Comparison of ENCODE assay signal across 12 cellular contexts in genomic region chr11:131504199-131504949, GRCh38.
A peak's percentile ranks its signal among the peaks of the same experiment; 100 is the strongest.
DNase-seq lines count a peak whose midpoint lies in the region; ATAC-seq, FAIRE-seq and TF ChIP-seq lines count a peak whose summit lies in the region.
"Had no signal": no experiment of that assay in that cellular context is flagged by ENCODE, and none has a peak within 500 bp of the region (broad histone marks: within the 10 kb centered on the region; RNA-seq: fewer than 3 reads in every experiment).

No MANE protein-coding gene starts in this region.

- H3K79me2 ChIP-seq in SK-N-SH (ENCODE audit: insufficient read depth) (no peaks in the 10 kb centered on the region), astrocyte (ENCODE audit: insufficient read depth, low read length) (no peaks in the 10 kb centered on the region)

- POLR2A ChIA-PET in SK-N-SH (lab: Yijun Ruan, JAX) = no interaction called here

- H3K36me3 ChIP-seq in SK-N-SH (replicated peaks in 1 of 2; ENCODE audit: control insufficient read depth in 1 of 2, insufficient read depth in 2 of 2, low read length in 1 of 2) (no peaks in the 10 kb centered on the region), astrocyte (ENCODE audit: insufficient read depth, low read length) (no peaks in the 10 kb centered on the region), testis (ENCODE audit: low read depth, missing control alignments) (no peaks in the 10 kb centered on the region)
- H3K36me3 ChIP-seq: upper lobe of left lung had no signal

- no peak overlapping the region for H3K4me2 ChIP-seq in SK-N-SH
- no peak overlapping the region for H3K4me2 ChIP-seq in astrocyte (ENCODE audit: low read length)

- peaks cover 7% of the 10 kb centered on the region for H3K4me1 Mint-ChIP-seq in astrocyte (ENCODE audit: low read depth, unreplicated experiment)

- no peak overlapping the region for H3K9ac ChIP-seq in SK-N-SH
- H3K9ac ChIP-seq in astrocyte (ENCODE audit: low read length) = no peak overlapping the region

- no peaks in the 10 kb centered on the region for H3K9me2 ChIP-seq in SK-N-SH

- H3K4me1 ChIP-seq in SK-N-SH (ENCODE audit: control insufficient read depth in 1 of 2, insufficient read depth in 2 of 2, low read depth in 1 of 2, low read length in 1 of 2) (no peaks in the 10 kb centered on the region; a peak in 1 of 4 replicates), astrocyte (ENCODE audit: insufficient read depth, low read length) (no peaks in the 10 kb centered on the region), testis (no peaks in the 10 kb centered on the region)
- H3K4me1 ChIP-seq: upper lobe of left lung had no signal

- H3K36me3 Mint-ChIP-seq in astrocyte (ENCODE audit: low read depth, unreplicated experiment) = no peaks in the 10 kb centered on the region

- TF ChIP-seq RAD21 in SK-N-SH (IDR thresholded peaks at IDR 0.05; ENCODE audit: low read length) = peak; percentile 30

- 21% methylated on average over 12 of the region's 15 CpGs for WGBS in SK-N-SH (ENCODE audit: low lambda C conversion rate)
- 54 to 62% methylated on average over 15 of the region's 15 CpGs for WGBS in testis, 2 donors

- DNase-seq in SK-N-SH (peak; percentile 65), astrocyte (ENCODE audit: low read depth) (no peak), iPS DF 4.7 (ENCODE audit: extremely low read depth, low spot score) (peak; percentile 58), testis (peak; percentile 20), HK-2 (ENCODE audit: unreplicated experiment) (no peak)
- DNase-seq: mammary epithelial cell, upper lobe of left lung had no signal

- H3K27me3 Mint-ChIP-seq in astrocyte (ENCODE audit: low read depth, unreplicated experiment) = peaks cover 50% of the 10 kb centered on the region
- H3K27me3 Mint-ChIP-seq: dendritic cell treated with granulocyte-macrophage colony-stimulating factor and Interleukin-4, amounts not matched to agents 40 ng/mL and 50 ng/mL, for 4 days had no signal

- H3K4me3 ChIP-seq in SK-N-SH (ENCODE audit: low read depth in 2 of 2, low read length in 1 of 2) = no peak overlapping the region
- H3K4me3 ChIP-seq in astrocyte (ENCODE audit: insufficient read depth, low read depth, low read length) = no peak overlapping the region
- no peak overlapping the region for H3K4me3 ChIP-seq in testis
- H3K4me3 ChIP-seq: upper lobe of left lung had no signal

- H4K20me1 ChIP-seq in SK-N-SH (ENCODE audit: insufficient read depth) = no peaks in the 10 kb centered on the region
- H4K20me1 ChIP-seq in astrocyte (ENCODE audit: insufficient read depth, low read length) = no peaks in the 10 kb centered on the region

- peak overlapping the region; percentile 84 for H3K27ac Mint-ChIP-seq in astrocyte (ENCODE audit: unreplicated experiment)
- H3K27ac Mint-ChIP-seq: dendritic cell treated with granulocyte-macrophage colony-stimulating factor and Interleukin-4, amounts not matched to agents 40 ng/mL and 50 ng/mL, for 4 days had no signal

- H3K27ac ChIP-seq in SK-N-SH (ENCODE audit: low read depth in 2 of 2, low read length in 1 of 2) (no peak overlapping the region), astrocyte (ENCODE audit: low read depth, low read length) (no peak overlapping the region), testis (no peak overlapping the region)
- H3K27ac ChIP-seq: upper lobe of left lung had no signal

- H2AFZ ChIP-seq in SK-N-SH (ENCODE audit: low read depth) (no peak overlapping the region), astrocyte (ENCODE audit: low read depth, low read length) (no peak overlapping the region)

- no peak for FAIRE-seq in astrocyte (lab: Jason Lieb, UNC)
- FAIRE-seq: GM18507 had no signal

- intact Hi-C loops in testis (cut with DNase I; ENCODE audit: low total_unique reads) = no loop called here

- peaks cover 12% of the 10 kb centered on the region for H3K9me3 Mint-ChIP-seq in astrocyte (ENCODE audit: unreplicated experiment)
- H3K9me3 Mint-ChIP-seq: dendritic cell treated with granulocyte-macrophage colony-stimulating factor and Interleukin-4, amounts not matched to agents 40 ng/mL and 50 ng/mL, for 4 days had no signal

- H3F3A ChIP-seq in SK-N-SH (replicated peaks; ENCODE audit: insufficient read depth) = no peaks in the 10 kb centered on the region

- H3K4me3 Mint-ChIP-seq in astrocyte (ENCODE audit: unreplicated experiment) = no peak overlapping the region
- H3K4me3 Mint-ChIP-seq: dendritic cell treated with granulocyte-macrophage colony-stimulating factor and Interleukin-4, amounts not matched to agents 40 ng/mL and 50 ng/mL, for 4 days had no signal

- CTCF ChIA-PET in SK-N-SH (lab: Yijun Ruan, JAX) = interaction anchor here (0.5 to 2.6 kb wide), 4 partner anchors 9 to 441 kb away, joined by 3 to 16 read pairs (median 4); no protein-coding TSS in a partner anchor

- no peaks in the 10 kb centered on the region for H3K9me3 ChIP-seq in SK-N-SH
- no peaks in the 10 kb centered on the region for H3K9me3 ChIP-seq in astrocyte (ENCODE audit: insufficient read depth, low read depth, low read length)
- H3K9me3 ChIP-seq in testis = no peaks in the 10 kb centered on the region
- H3K9me3 ChIP-seq: upper lobe of left lung had no signal

- no peak for ATAC-seq in SK-N-SH treated with all-trans-retinoic acid at 6 μM for 48 hours
- no peak for ATAC-seq in HG02840 (IDR thresholded peaks at IDR 0.05; ENCODE audit: low FRiP score, unreplicated experiment)
- no peak for ATAC-seq in HG03045 (IDR thresholded peaks at IDR 0.05; ENCODE audit: unreplicated experiment)

- no peak for TF ChIP-seq EP300 in SK-N-SH (IDR thresholded peaks at IDR 0.05; ENCODE audit: borderline replicate concordance in 1 of 2, low read depth in 1 of 2, low read length in 1 of 2)

- H3K27me3 ChIP-seq in SK-N-SH (ENCODE audit: insufficient read depth) (no peaks in the 10 kb centered on the region), astrocyte (ENCODE audit: insufficient read depth, low read length) (peaks cover 11% of the 10 kb centered on the region), testis (no peaks in the 10 kb centered on the region)
- H3K27me3 ChIP-seq: upper lobe of left lung had no signal

- no peak for TF ChIP-seq POLR2A in testis (IDR thresholded peaks at IDR 0.05)

- TF ChIP-seq CTCF in SK-N-SH (IDR thresholded peaks at IDR 0.05) = no peak
- TF ChIP-seq CTCF in astrocyte (IDR thresholded peaks at IDR 0.05; ENCODE audit: insufficient read depth, low read depth, low read length) = peak; percentile 15
- no peak for TF ChIP-seq CTCF in testis (IDR thresholded peaks at IDR 0.05)

TF ChIP-seq in SK-N-SH, 30 proteins besides CTCF, POLR2A, EP300 and RAD21 (continues in another document):
- no peak for TF ChIP-seq FOSL2 (IDR thresholded peaks at IDR 0.05; ENCODE audit: borderline replicate concordance, low read depth)
- TF ChIP-seq GABPA (IDR thresholded peaks at IDR 0.05; ENCODE audit: low read depth) = no peak
- TF ChIP-seq ELF1 (IDR thresholded peaks at IDR 0.05) = no peak
- no peak for TF ChIP-seq TAF1 (IDR thresholded peaks at IDR 0.05; ENCODE audit: borderline replicate concordance, low read depth, low read length)
- no peak for TF ChIP-seq FOXM1 (IDR thresholded peaks at IDR 0.05; ENCODE audit: low read depth)
- TF ChIP-seq USF2 (IDR thresholded peaks at IDR 0.05; ENCODE audit: borderline replicate concordance, low read depth, low read length) = no peak
- no peak for TF ChIP-seq TEAD4 (IDR thresholded peaks at IDR 0.05; ENCODE audit: borderline replicate concordance, insufficient read depth)
- TF ChIP-seq MXI1 (IDR thresholded peaks at IDR 0.05; ENCODE audit: low read depth, low read length) = no peak
- TF ChIP-seq RCOR1 (IDR thresholded peaks at IDR 0.05; ENCODE audit: low read length) = no peak
- TF ChIP-seq NFIC (IDR thresholded peaks at IDR 0.05; ENCODE audit: borderline replicate concordance) = no peak
- no peak for TF ChIP-seq YY1 (IDR thresholded peaks at IDR 0.05; ENCODE audit: low read depth)

TF ChIP-seq in SK-N-SH treated with all-trans-retinoic acid at 6 μM for 48 hours, 23 proteins besides CTCF, POLR2A, EP300 and RAD21:
- TF ChIP-seq ARNTL (CRISPR knock-in tag; IDR thresholded peaks at IDR 0.05; ENCODE audit: borderline replicate concordance, low read depth) (no peak), ISL1 (CRISPR knock-in tag; IDR thresholded peaks at IDR 0.05) (no peak), BACH2 (CRISPR knock-in tag; IDR thresholded peaks at IDR 0.05; ENCODE audit: borderline replicate concordance) (no peak), ZNF70 (CRISPR knock-in tag; IDR thresholded peaks at IDR 0.05) (no peak), ZFP30 (CRISPR knock-in tag; IDR thresholded peaks at IDR 0.05) (no peak), ESRRG (CRISPR knock-in tag; IDR thresholded peaks at IDR 0.05) (no peak), POU6F1 (CRISPR knock-in tag; IDR thresholded peaks at IDR 0.05; ENCODE audit: borderline replicate concordance, low read depth) (no peak)
TF ChIP-seq in SK-N-SH treated with all-trans-retinoic acid at 6 μM for 48 hours: peak in this region for 0.

Comparison
In these comparisons a context has a peak if more than half of its experiments do, and no peak if none do; other contexts are left out.
1. DNase-seq: peak in SK-N-SH (single experiment), iPS DF 4.7 (single experiment) and testis (single experiment); none in astrocyte (single experiment) and HK-2 (single experiment).